In the genomic region with DNA sequence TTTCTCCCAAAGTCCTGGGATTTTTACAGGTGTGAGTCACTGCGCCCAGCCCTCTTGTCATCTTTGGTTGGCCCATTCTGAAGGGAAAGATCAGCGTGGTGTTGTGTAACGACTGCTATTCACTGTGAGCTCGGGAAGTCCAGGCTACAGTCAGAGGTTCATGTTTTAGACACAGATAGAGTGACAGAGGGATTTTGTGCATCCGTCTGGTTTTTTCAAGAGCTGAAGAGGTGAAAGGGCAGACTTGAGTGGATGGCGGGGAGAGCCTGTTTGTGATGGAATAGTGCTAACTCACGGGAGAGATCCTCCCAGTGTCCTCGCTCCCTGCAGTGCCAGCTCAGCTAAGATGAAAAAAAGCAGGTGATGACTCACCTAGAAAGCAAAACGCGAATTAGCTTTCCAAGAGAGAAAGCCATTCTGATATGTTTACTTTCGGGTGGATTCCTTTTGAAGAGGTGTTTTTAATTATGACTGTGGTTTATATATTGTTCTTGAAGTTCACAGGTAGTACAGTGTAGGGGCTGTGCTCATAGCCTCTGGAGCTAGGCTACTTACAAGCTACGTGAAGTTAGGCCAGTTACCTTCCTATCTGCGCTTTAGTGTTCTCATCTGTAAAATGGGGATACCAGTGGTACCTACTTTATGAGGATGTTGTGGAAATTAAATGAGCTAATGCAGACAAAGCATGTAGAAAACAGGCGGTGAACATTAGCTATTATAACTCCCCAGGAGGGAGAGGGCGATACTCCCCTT, we compare ENCODE assay signal across 10 cellular contexts.
A peak's percentile ranks its signal among the peaks of the same experiment; 100 is the strongest.
DNase-seq lines count a peak whose midpoint lies in the region; ATAC-seq, FAIRE-seq and TF ChIP-seq lines count a peak whose summit lies in the region.
"Had no signal": no experiment of that assay in that cellular context is flagged by ENCODE, and none has a peak within 500 bp of the region (broad histone marks: within the 10 kb centered on the region; RNA-seq: fewer than 3 reads in every experiment).

No MANE protein-coding gene starts in this region.

- H3K56ac ChIP-seq in H9 (ENCODE audit: insufficient read length, low read depth, low read length), result no peak overlapping the region

- H3K79me2 ChIP-seq in H9 (ENCODE audit: insufficient read depth, low read length), result no peaks in the 10 kb centered on the region

- no peak overlapping the region for H3K4me3 ChIP-seq in bronchial epithelial cell (ENCODE audit: low read depth, low read length)
- H3K4me3 ChIP-seq: coronary artery had no signal

- no peak overlapping the region for H3K14ac ChIP-seq in H9 (ENCODE audit: insufficient read depth, low read length)

- H4K5ac ChIP-seq in H9 (ENCODE audit: insufficient read length, low read depth, low read length), result no peak overlapping the region

- H3K36me3 Mint-ChIP-seq in H9 (ENCODE audit: insufficient read depth in 1 of 3, low read depth in 3 of 3), result peaks cover 13 to 20% (median 16%) of the 10 kb centered on the region in 3 experiments

- H3K4me1 ChIP-seq in H9 (ENCODE audit: insufficient read depth, low read length), result peaks cover 2% of the 10 kb centered on the region; the same call in 1 of the 2 replicates

- H3K27ac ChIP-seq in H9 (ENCODE audit: insufficient read length, low read depth, low read length), result no peak overlapping the region
- H3K27ac ChIP-seq: coronary artery had no signal

- H3K18ac ChIP-seq in H9 (ENCODE audit: insufficient read length, low read depth, low read length), result no peak overlapping the region

- TF ChIP-seq CTCF in H9 (conservative IDR thresholded peaks at IDR 0.05), result no peak
- no peak for TF ChIP-seq CTCF in bronchial epithelial cell (IDR thresholded peaks at IDR 0.05; ENCODE audit: insufficient read depth, low read length, severe bottlenecking)
- TF ChIP-seq CTCF in omental fat pad (IDR thresholded peaks at IDR 0.05), result no peak

- H3K79me1 ChIP-seq in H9 (ENCODE audit: insufficient read depth, low read depth, low read length, poor library complexity, severe bottlenecking), result no peaks in the 10 kb centered on the region

- H3T11ph ChIP-seq in H9 (ENCODE audit: low read length), result no peak overlapping the region

- H3K4ac ChIP-seq in H9 (ENCODE audit: low read depth, low read length), result no peak overlapping the region

- peak overlapping the region; percentile 59 for H2AFZ ChIP-seq in H9 (ENCODE audit: low read length)

- peak; percentile 88 for ATAC-seq in omental fat pad (ENCODE audit: low FRiP score)
- ATAC-seq in HG02623 (IDR thresholded peaks at IDR 0.05; ENCODE audit: unreplicated experiment), result no peak
- no peak for ATAC-seq in GM18519 (IDR thresholded peaks at IDR 0.05; ENCODE audit: low FRiP score, unreplicated experiment)
- no peak for ATAC-seq in GM18858 (IDR thresholded peaks at IDR 0.05; ENCODE audit: unreplicated experiment)

- no CpG with 5 or more reads among the region's 15 CpGs for WGBS in H9 (ENCODE audit: extremely low coverage, insufficient read length, low lambda C conversion rate)

- H3K9ac ChIP-seq in H9 (ENCODE audit: extremely low read depth, insufficient read length, low read length), result no peak overlapping the region

- peak; percentile 44 for DNase-seq in H9
- peak; percentile 81 for DNase-seq in NCI-H2196 treated with DMSO at 0.1 percent for 48 hours (lab: John Stamatoyannopoulos, UW; ENCODE audit: unreplicated experiment)
- peak; percentile 96 for DNase-seq in bronchial epithelial cell (ENCODE audit: low read depth)
- DNase-seq in omental fat pad (ENCODE audit: low spot score), result no peak
- DNase-seq in HUDEP-2 (lab: John Stamatoyannopoulos, UW; ENCODE audit: unreplicated experiment in 76 of 76), result no peak

- no peak overlapping the region for H4K8ac ChIP-seq in H9 (replicated peaks; ENCODE audit: insufficient read length, low read depth, low read length)

- no peak overlapping the region for H2BK20ac ChIP-seq in H9 (ENCODE audit: low read depth, low read length, poor library complexity, severe bottlenecking)

- no peaks in the 10 kb centered on the region for H4K20me1 ChIP-seq in H9 (ENCODE audit: control insufficient read depth, insufficient read depth, insufficient read length)

- FAIRE-seq in bronchial epithelial cell (lab: Jason Lieb, UNC), result peak; percentile 50

- H3K23me2 ChIP-seq in H9 (ENCODE audit: insufficient read length, low read depth, low read length, poor library complexity, severe bottlenecking), result no peaks in the 10 kb centered on the region

- H3K4me1 Mint-ChIP-seq in H9, result peaks cover 8 to 9% of the 10 kb centered on the region in 2 experiments
- H3K4me1 Mint-ChIP-seq: memory B cell had no signal

- H2BK5ac ChIP-seq in H9 (ENCODE audit: insufficient read length, low read length), result no peak overlapping the region

- H2BK15ac ChIP-seq in H9 (ENCODE audit: low read depth, low read length), result no peak overlapping the region

- H4K91ac ChIP-seq in H9 (ENCODE audit: insufficient read length, low read depth, low read length), result no peak overlapping the region

- no peak overlapping the region for H3K23ac ChIP-seq in H9 (ENCODE audit: insufficient read length, low read depth, low read length)

- H2BK12ac ChIP-seq in H9 (ENCODE audit: insufficient read length, low read depth, low read length), result no peak overlapping the region

- no peak overlapping the region for H3K4me3 Mint-ChIP-seq in H9
- H3K4me3 Mint-ChIP-seq: memory B cell had no signal

- no peak overlapping the region for H3K4me2 ChIP-seq in H9 (ENCODE audit: insufficient read depth, insufficient read length, low read length)

- peaks cover 21% of the 10 kb centered on the region in 2 experiments for H3K9me3 Mint-ChIP-seq in H9

- H2AK5ac ChIP-seq in H9 (ENCODE audit: insufficient read length, low read length), result no peak overlapping the region

- H3K27me3 ChIP-seq in H9 (ENCODE audit: insufficient read depth, low read length), result no peaks in the 10 kb centered on the region
- no peaks in the 10 kb centered on the region for H3K27me3 ChIP-seq in bronchial epithelial cell (ENCODE audit: control insufficient read depth, insufficient read depth, low read length)

- no peak overlapping the region for H2BK120ac ChIP-seq in H9 (ENCODE audit: low read depth, low read length, poor library complexity, severe bottlenecking)

- peak overlapping the region in 2 of 3 experiments; percentile 16 to 32; a peak in 3 of 7 replicates for H3K27ac Mint-ChIP-seq in H9
- H3K27ac Mint-ChIP-seq: memory B cell had no signal

- no peaks in the 10 kb centered on the region; the same call in 1 of the 2 replicates for H3K27me3 Mint-ChIP-seq in H9 (ENCODE audit: low read depth)

- no peaks in the 10 kb centered on the region for H3K36me3 ChIP-seq in bronchial epithelial cell (ENCODE audit: control insufficient read depth, insufficient read depth, low read length)

- peaks cover 9% of the 10 kb centered on the region for H3K9me3 ChIP-seq in H9 (ENCODE audit: control insufficient read depth, low read depth, low read length)

Comparison
In these comparisons a context has a peak if more than half of its experiments do, and no peak if none do; other contexts are left out.
1. DNase-seq: peak in H9 (single experiment), NCI-H2196 treated with DMSO at 0.1 percent for 48 hours (single experiment) and bronchial epithelial cell (single experiment); none in omental fat pad (single experiment) and HUDEP-2 (0 of 76).